15 cellular contexts compared by ENCODE assay signal in the genomic region with DNA sequence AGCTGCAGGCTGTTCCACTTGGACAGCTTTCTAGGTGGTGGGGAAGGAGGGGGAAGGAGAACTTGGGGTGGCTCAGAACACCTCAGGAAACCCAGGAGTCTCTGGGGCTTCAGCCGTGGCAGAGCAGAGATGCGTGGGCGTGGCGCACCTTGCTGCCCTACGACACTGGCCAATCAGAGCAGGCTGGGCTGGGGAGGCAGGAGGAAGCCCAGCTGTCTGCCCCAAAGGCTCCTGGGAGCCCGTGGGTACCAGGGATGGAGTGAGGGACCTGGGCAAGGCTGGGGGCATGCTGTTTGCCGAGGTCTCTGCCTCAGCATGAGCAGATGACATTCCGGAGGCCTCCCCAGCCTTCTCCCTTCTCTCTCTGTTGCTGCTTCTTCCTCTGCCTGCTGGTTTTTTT.
"Had no signal": no experiment of that assay in that cellular context is flagged by ENCODE, and none has a peak within 500 bp of the region (broad histone marks: within the 10 kb centered on the region; RNA-seq: fewer than 3 reads in every experiment).

No MANE protein-coding gene starts in this region.

- H3K4me1 ChIP-seq: breast epithelium, right atrium auricular region, tibial nerve had no signal

- H3K79me2 ChIP-seq: hepatocyte had no signal

- ATAC-seq: activated naive CD4-positive, alpha-beta T cell treated with anti-CD3 and anti-CD28 coated beads, Interleukin-2, amount 50 U/mL, for 72 hours; stimulated activated effector memory CD8-positive, alpha-beta T cell treated with anti-CD3 and anti-CD28 coated beads, Interleukin-12 subunit alpha, Interleukin-12 subunit beta, amount 100 ng/mL, for 72 hours had no signal

- H3K9me3 ChIP-seq: neutrophil had no signal

- H3K27me3 ChIP-seq: hepatocyte, neutrophil, right atrium auricular region, tibial nerve had no signal

- H3K36me3 ChIP-seq: breast epithelium, neutrophil, right atrium auricular region, tibial nerve had no signal

- H3K27ac ChIP-seq: breast epithelium, hepatocyte, neutrophil, right atrium auricular region, skin epidermis, tibial nerve had no signal

- H3K4me2 ChIP-seq: hepatocyte had no signal

- H3K4me3 ChIP-seq: breast epithelium, hepatocyte, right atrium auricular region, skin epidermis, tibial nerve had no signal

- H2AFZ ChIP-seq: hepatocyte had no signal

- DNase-seq: activated CD4-positive, alpha-beta T cell treated with anti-CD3 and anti-CD28 coated beads, Interleukin-2, amount 10 ng/mL, durations not matched to agents 7 days and 5 days; activated CD8-positive, alpha-beta memory T cell treated with anti-CD3 and anti-CD28 coated beads for 24 hours; activated effector memory CD4-positive, alpha-beta T cell treated with Interleukin-2 at 50 U/mL for 16 hours; activated T-cell treated with anti-CD3 and anti-CD28 coated beads, Interleukin-2, amount 50 U/mL, for 1 hour; anterior cingulate cortex; endodermal cell; posterior cingulate gyrus had no signal
